Comparison of ENCODE assay signal across 15 cellular contexts in genomic region chr5:67203701-67204074, GRCh38. TPM values are rescaled to one million over a fixed set of nuclear protein-coding genes. Genes with fewer than 3 reads are reported as not detected.
DNase-seq lines count a peak whose midpoint lies in the region; ATAC-seq and TF ChIP-seq lines count a peak whose summit lies in the region.
"Had no signal": no experiment of that assay in that cellular context is flagged by ENCODE, and none has a peak within 500 bp of the region (broad histone marks: within the 10 kb centered on the region; RNA-seq: fewer than 3 reads in every experiment).

No MANE protein-coding gene starts in this region.

- H3K9me2 ChIP-seq in HCT116 (ENCODE audit: insufficient read depth) = no peaks in the 10 kb centered on the region

- BruUV-seq in HCT116 (replicated peaks; lab: Mats Ljungman, UMichigan) = no TSS peak

- peaks cover 2% of the 10 kb centered on the region for H3K27me3 Mint-ChIP-seq in activated CD8-positive, alpha-beta T cell treated with anti-CD3 and anti-CD28 coated beads for 36 hours
- no peaks in the 10 kb centered on the region for H3K27me3 Mint-ChIP-seq in activated CD8-positive, alpha-beta T cell treated with anti-CD3 and anti-CD28 coated beads, Interleukin-2, amount 10 ng/mL, durations not matched to agents 7 days and 5 days (ENCODE audit: low read depth)
- no peaks in the 10 kb centered on the region for H3K27me3 Mint-ChIP-seq in T-cell
- peaks cover 0 to 2% (median 0%) of the 10 kb centered on the region in 5 donors for H3K27me3 Mint-ChIP-seq in naive thymus-derived CD4-positive, alpha-beta T cell
- H3K27me3 Mint-ChIP-seq: activated naive CD8-positive, alpha-beta T cell had no signal

- peak overlapping the region; percentile 21; the same call in 1 of the 2 replicates for H3K4me2 ChIP-seq in HCT116 (ENCODE audit: low read length)

- peaks cover 85% of the 10 kb centered on the region for H3K4me1 Mint-ChIP-seq in activated CD8-positive, alpha-beta T cell treated with anti-CD3 and anti-CD28 coated beads for 36 hours (ENCODE audit: low read depth)
- H3K4me1 Mint-ChIP-seq in activated CD8-positive, alpha-beta T cell treated with anti-CD3 and anti-CD28 coated beads, Interleukin-2, amount 10 ng/mL, durations not matched to agents 7 days and 5 days (ENCODE audit: low read depth) = peaks cover 94% of the 10 kb centered on the region
- peaks cover 80 to 94% (median 94%) of the 10 kb centered on the region in 3 donors for H3K4me1 Mint-ChIP-seq in T-cell
- H3K4me1 Mint-ChIP-seq in naive thymus-derived CD4-positive, alpha-beta T cell = peaks cover 59 to 100% (median 91%) of the 10 kb centered on the region in 7 donors
- H3K4me1 Mint-ChIP-seq: endodermal cell, neural crest cell had no signal

- POLR2A ChIA-PET in activated CD8-positive, alpha-beta T cell treated with anti-CD3 and anti-CD28 coated beads for 36 hours (lab: Charles Lee) = interaction anchor here (0.7 to 1.0 kb wide), 2 partner anchors 37 to 1230 kb away, joined by 3 read pairs; no protein-coding TSS in a partner anchor
- POLR2A ChIA-PET in activated CD8-positive, alpha-beta T cell treated with anti-CD3 and anti-CD28 coated beads, Interleukin-2, amount 10 ng/mL, durations not matched to agents 7 days and 5 days (lab: Charles Lee) = interaction anchor here (0.6 to 14.2 kb wide), 3 partner anchors 15 to 1279 kb away, joined by 3 to 177 read pairs (median 4); no protein-coding TSS in a partner anchor
- POLR2A ChIA-PET in HCT116 (lab: Charles Lee) (no interaction called here), T-cell (lab: Charles Lee) (no interaction called here)
- POLR2A ChIA-PET in naive thymus-derived CD4-positive, alpha-beta T cell (lab: Charles Lee) = interaction anchor here (0.6 to 13.7 kb wide), 8 partner anchors 11 to 1452 kb away, joined by 3 to 348 read pairs (median 4); no protein-coding TSS in a partner anchor

- TF ChIP-seq POLR2A in HCT116 (IDR thresholded peaks at IDR 0.05; ENCODE audit: borderline replicate concordance, extremely low read depth, insufficient read depth, insufficient read length) (no peak), right lobe of liver (IDR thresholded peaks at IDR 0.05) (no peak)

- H3K27ac Mint-ChIP-seq in activated CD8-positive, alpha-beta T cell treated with anti-CD3 and anti-CD28 coated beads for 36 hours = peak overlapping the region; percentile 87
- H3K27ac Mint-ChIP-seq in activated CD8-positive, alpha-beta T cell treated with anti-CD3 and anti-CD28 coated beads, Interleukin-2, amount 10 ng/mL, durations not matched to agents 7 days and 5 days = no peak overlapping the region
- peak overlapping the region; percentile 93 to 96 for H3K27ac Mint-ChIP-seq in T-cell
- H3K27ac Mint-ChIP-seq in naive thymus-derived CD4-positive, alpha-beta T cell = peak overlapping the region in 8 of 9 donors; percentile 17 to 98 (median 91)
- H3K27ac Mint-ChIP-seq: endodermal cell had no signal

- H2AFZ ChIP-seq in HCT116 (ENCODE audit: low read depth, low read length, poor library complexity, severe bottlenecking) = no peak overlapping the region

- no peak overlapping the region for H3K9ac ChIP-seq in HCT116 (ENCODE audit: low read length)

- no peaks in the 10 kb centered on the region for H3K9me3 ChIP-seq in HCT116 (ENCODE audit: control insufficient read depth in 1 of 2, insufficient read depth in 1 of 2, low read depth in 1 of 2, low read length in 2 of 2)
- peaks cover 0 to 5% (median 4%) of the 10 kb centered on the region in 3 experiments for H3K9me3 ChIP-seq in naive thymus-derived CD4-positive, alpha-beta T cell (ENCODE audit: control insufficient read depth in 2 of 3, low read length in 3 of 3)
- no peaks in the 10 kb centered on the region for H3K9me3 ChIP-seq in right lobe of liver

- H3K36me3 Mint-ChIP-seq in activated CD8-positive, alpha-beta T cell treated with anti-CD3 and anti-CD28 coated beads for 36 hours (ENCODE audit: low read depth) = peaks cover 8% of the 10 kb centered on the region
- H3K36me3 Mint-ChIP-seq in activated CD8-positive, alpha-beta T cell treated with anti-CD3 and anti-CD28 coated beads, Interleukin-2, amount 10 ng/mL, durations not matched to agents 7 days and 5 days (ENCODE audit: low read depth) = peaks cover 41% of the 10 kb centered on the region
- H3K36me3 Mint-ChIP-seq in T-cell = peaks cover 11% of the 10 kb centered on the region
- H3K36me3 Mint-ChIP-seq in naive thymus-derived CD4-positive, alpha-beta T cell = peaks cover 5 to 51% (median 10%) of the 10 kb centered on the region in 5 donors
- H3K36me3 Mint-ChIP-seq: activated naive CD8-positive, alpha-beta T cell had no signal

- 45% methylated on average over 2 of the region's 2 CpGs for WGBS in right lobe of liver (ENCODE audit: insufficient coverage, low coverage, low lambda C conversion rate, missing lambda C conversion rate)

- no peaks in the 10 kb centered on the region for H3K79me2 ChIP-seq in HCT116 (ENCODE audit: insufficient read depth, low read length)

- RAD21 ChIA-PET in HCT116 (lab: Charles Lee; ENCODE audit: low non-redundant PET in 1 of 2, low total read pairs in 2 of 2, uncharacterized antibody in 2 of 2, unreplicated experiment in 2 of 2) = no interaction called here

- no peak for DNase-seq in activated CD8-positive, alpha-beta T cell treated with anti-CD3 and anti-CD28 coated beads for 36 hours
- no peak for DNase-seq in activated CD8-positive, alpha-beta T cell treated with anti-CD3 and anti-CD28 coated beads, Interleukin-2, amount 10 ng/mL, durations not matched to agents 7 days and 5 days
- no peak for DNase-seq in HCT116 (ENCODE audit: low read depth, low spot score)
- DNase-seq in T-cell = no peak
- DNase-seq in naive thymus-derived CD4-positive, alpha-beta T cell = no peak
- no peak for DNase-seq in right lobe of liver
- DNase-seq in HuH-7.5 (ENCODE audit: low spot score) = no peak
- DNase-seq in NCI-H1092 treated with DMSO at 0.1 percent for 48 hours (lab: John Stamatoyannopoulos, UW) = no peak
- DNase-seq: endodermal cell, foreskin keratinocyte, GF-D8, NCI-H748 treated with DMSO at 0.1 percent for 48 hours had no signal

- H3K9me3 Mint-ChIP-seq in activated CD8-positive, alpha-beta T cell treated with anti-CD3 and anti-CD28 coated beads for 36 hours = peaks cover 10% of the 10 kb centered on the region
- H3K9me3 Mint-ChIP-seq in activated CD8-positive, alpha-beta T cell treated with anti-CD3 and anti-CD28 coated beads, Interleukin-2, amount 10 ng/mL, durations not matched to agents 7 days and 5 days (ENCODE audit: insufficient read depth) = peaks cover 10% of the 10 kb centered on the region
- peaks cover 5 to 12% (median 9%) of the 10 kb centered on the region in 3 donors for H3K9me3 Mint-ChIP-seq in T-cell
- peaks cover 0 to 25% (median 12%) of the 10 kb centered on the region in 11 donors for H3K9me3 Mint-ChIP-seq in naive thymus-derived CD4-positive, alpha-beta T cell

- no peak overlapping the region for H3K4me3 Mint-ChIP-seq in activated CD8-positive, alpha-beta T cell treated with anti-CD3 and anti-CD28 coated beads for 36 hours
- no peak overlapping the region for H3K4me3 Mint-ChIP-seq in activated CD8-positive, alpha-beta T cell treated with anti-CD3 and anti-CD28 coated beads, Interleukin-2, amount 10 ng/mL, durations not matched to agents 7 days and 5 days
- peak overlapping the region in 1 of 3 donors; percentile 32 for H3K4me3 Mint-ChIP-seq in T-cell
- peak overlapping the region in 5 of 10 donors; percentile 27 to 85 (median 57) for H3K4me3 Mint-ChIP-seq in naive thymus-derived CD4-positive, alpha-beta T cell
- H3K4me3 Mint-ChIP-seq: endodermal cell, neural crest cell had no signal

- H3K4me1 ChIP-seq in HCT116 (ENCODE audit: control insufficient read depth in 1 of 2, insufficient read depth in 2 of 2, low read length in 2 of 2) (peaks cover 2 to 35% of the 10 kb centered on the region in 2 experiments), right lobe of liver (no peaks in the 10 kb centered on the region)
- peaks cover 53 to 77% of the 10 kb centered on the region in 2 donors for H3K4me1 ChIP-seq in naive thymus-derived CD4-positive, alpha-beta T cell (ENCODE audit: control insufficient read depth in 2 of 2, insufficient read depth in 2 of 2, low read length in 2 of 2)

- H3K36me3 ChIP-seq in HCT116 (ENCODE audit: control insufficient read depth in 1 of 2, insufficient read depth in 2 of 2, low read length in 2 of 2) (no peaks in the 10 kb centered on the region), right lobe of liver (no peaks in the 10 kb centered on the region)
- H3K36me3 ChIP-seq in naive thymus-derived CD4-positive, alpha-beta T cell (ENCODE audit: control insufficient read depth in 2 of 3, insufficient read depth in 3 of 3, low read length in 3 of 3) = no peaks in the 10 kb centered on the region

- CTCF ChIA-PET in activated CD8-positive, alpha-beta T cell treated with anti-CD3 and anti-CD28 coated beads for 36 hours (lab: Charles Lee) = interaction anchor here (1.0 to 16.0 kb wide), 2 partner anchors 41 to 897 kb away, joined by 3 to 349 read pairs; no protein-coding TSS in a partner anchor
- CTCF ChIA-PET in activated CD8-positive, alpha-beta T cell treated with anti-CD3 and anti-CD28 coated beads, Interleukin-2, amount 10 ng/mL, durations not matched to agents 7 days and 5 days (lab: Charles Lee) = interaction anchor here (5.5 to 10.7 kb wide), 2 partner anchors 12 to 41 kb away, joined by 31 to 441 read pairs; no protein-coding TSS in a partner anchor
- CTCF ChIA-PET in HCT116 (lab: Charles Lee) (no interaction called here), T-cell (lab: Charles Lee) (interaction anchor here in 1 of 2 donors (0.6 kb wide), 1 partner anchor 38 kb away, joined by 3 read pairs; no protein-coding TSS in a partner anchor)
- CTCF ChIA-PET in naive thymus-derived CD4-positive, alpha-beta T cell (lab: Charles Lee) = interaction anchor here (0.6 to 16.2 kb wide), 4 partner anchors 22 to 1010 kb away, joined by 3 to 370 read pairs (median 3); no protein-coding TSS in a partner anchor

- H3K27me3 ChIP-seq in HCT116 (ENCODE audit: insufficient read depth, low read length) (no peaks in the 10 kb centered on the region), right lobe of liver (no peaks in the 10 kb centered on the region)
- H3K27me3 ChIP-seq in naive thymus-derived CD4-positive, alpha-beta T cell (ENCODE audit: control insufficient read depth in 2 of 2, insufficient read depth in 2 of 2, low read length in 2 of 2) = no peaks in the 10 kb centered on the region
- H3K27me3 ChIP-seq: foreskin keratinocyte had no signal

- TF ChIP-seq CTCF in activated CD8-positive, alpha-beta T cell treated with anti-CD3 and anti-CD28 coated beads for 36 hours (IDR thresholded peaks at IDR 0.05) = no peak
- TF ChIP-seq CTCF in HCT116 (IDR thresholded peaks at IDR 0.05 in 2 of 3, conservative IDR thresholded peaks at IDR 0.05 in 1 of 3; ENCODE audit: borderline replicate concordance in 1 of 3, insufficient read depth in 1 of 3, low read depth in 2 of 3, low read length in 2 of 3) (no peak), right lobe of liver (IDR thresholded peaks at IDR 0.05) (no peak)

- no peaks in the 10 kb centered on the region for H4K20me1 ChIP-seq in HCT116 (ENCODE audit: insufficient read depth)

- TF ChIP-seq RAD21 in HCT116 (IDR thresholded peaks at IDR 0.05; ENCODE audit: low read depth) = no peak

- H3K27ac ChIP-seq in HCT116 (ENCODE audit: low read depth, low read length) (no peak overlapping the region), right lobe of liver (no peak overlapping the region)
- H3K27ac ChIP-seq in naive thymus-derived CD4-positive, alpha-beta T cell (ENCODE audit: low read depth, low read length) = peak overlapping the region; percentile 64
- H3K27ac ChIP-seq: foreskin keratinocyte had no signal

- no peak for ATAC-seq in activated CD8-positive, alpha-beta T cell treated with anti-CD3 and anti-CD28 coated beads for 36 hours
- no peak for ATAC-seq in activated CD8-positive, alpha-beta T cell treated with anti-CD3 and anti-CD28 coated beads, Interleukin-2, amount 10 ng/mL, durations not matched to agents 7 days and 5 days
- no peak for ATAC-seq in HCT116
- no peak for ATAC-seq in T-cell (replicated peaks in 1 of 4)
- no peak for ATAC-seq in naive thymus-derived CD4-positive, alpha-beta T cell
- no peak for ATAC-seq in right lobe of liver
- ATAC-seq: foreskin keratinocyte had no signal

- intact Hi-C loops in activated CD8-positive, alpha-beta T cell treated with anti-CD3 and anti-CD28 coated beads for 36 hours (cut with micrococcal nuclease) = loop anchor here (10.0 kb wide), 1 partner anchor 199 kb away; no protein-coding TSS in a partner anchor
- intact Hi-C loops in HCT116 (cut with micrococcal nuclease) = loop anchor here (10.0 kb wide), 1 partner anchor 899 kb away; no protein-coding TSS in a partner anchor
- intact Hi-C loops in naive thymus-derived CD4-positive, alpha-beta T cell (cut with micrococcal nuclease) = loop anchor here (10.0 kb wide), 4 partner anchors 1231 to 1891 kb away; partner anchors contain the start of genes NLN (in 1 of the 2), SGTB (in 1 of the 2), SHLD3 (in 1 of the 2) and SLC30A5 (in 1 of the 2)
- intact Hi-C loops in right lobe of liver (cut with DNase I) = loop anchor here in 1 of 2 donors (10.0 kb wide), 1 partner anchor 49 kb away; no protein-coding TSS in a partner anchor

- H3K4me3 ChIP-seq in HCT116 (replicated peaks in 1 of 2; ENCODE audit: low read depth in 1 of 2, low read length in 2 of 2) (no peak overlapping the region), right lobe of liver (no peak overlapping the region)
- H3K4me3 ChIP-seq in naive thymus-derived CD4-positive, alpha-beta T cell (ENCODE audit: low read length) = no peak overlapping the region
- H3K4me3 ChIP-seq: lung had no signal

RNA-seq across cellular contexts. Expression of gene CD180, which starts 7.1 kb away (rescaled TPM):
- not detected for total RNA-seq in activated CD8-positive, alpha-beta T cell treated with anti-CD3 and anti-CD28 coated beads for 36 hours
- total RNA-seq in activated CD8-positive, alpha-beta T cell treated with anti-CD3 and anti-CD28 coated beads, Interleukin-2, amount 10 ng/mL, durations not matched to agents 7 days and 5 days = not detected
- total RNA-seq in HCT116 (2021; ENCODE audit: unreplicated experiment) = not detected
- polyA plus RNA-seq in HCT116 (2012) = not detected in 2 replicates
- total RNA-seq in T-cell = 1 to 10 TPM in 2 of 5 donors, under 1 TPM in 3; 0.16 to 1.3 (median 0.73) TPM
- total RNA-seq in naive thymus-derived CD4-positive, alpha-beta T cell = 1 to 10 TPM in 3 of 5 experiments, under 1 TPM in 2; 0.37 to 6.4 (median 1.7) TPM
- under 1 TPM; 0.20 to 0.22 TPM for polyA plus RNA-seq in naive thymus-derived CD4-positive, alpha-beta T cell
- total RNA-seq in right lobe of liver = 1 to 10 TPM in 2 of 6 experiments, under 1 TPM in 4; 0.44 to 3.3 (median 0.67) TPM
- total RNA-seq: endodermal cell, foreskin keratinocyte, neural crest cell had no signal
- polyA plus RNA-seq: foreskin keratinocyte had no signal

Comparison
In these comparisons a context has a peak if more than half of its experiments do, and no peak if none do; other contexts are left out.
1. POLR2A ChIA-PET loops: an anchor here in activated CD8-positive, alpha-beta T cell treated with anti-CD3 and anti-CD28 coated beads for 36 hours (0.7 to 1.0 kb wide), activated CD8-positive, alpha-beta T cell treated with anti-CD3 and anti-CD28 coated beads, Interleukin-2, amount 10 ng/mL, durations not matched to agents 7 days and 5 days (0.6 to 14.2 kb wide) and naive thymus-derived CD4-positive, alpha-beta T cell (0.6 to 13.7 kb wide); none called in HCT116 and T-cell.